38 cellular contexts compared by ENCODE assay signal in the genomic region with DNA sequence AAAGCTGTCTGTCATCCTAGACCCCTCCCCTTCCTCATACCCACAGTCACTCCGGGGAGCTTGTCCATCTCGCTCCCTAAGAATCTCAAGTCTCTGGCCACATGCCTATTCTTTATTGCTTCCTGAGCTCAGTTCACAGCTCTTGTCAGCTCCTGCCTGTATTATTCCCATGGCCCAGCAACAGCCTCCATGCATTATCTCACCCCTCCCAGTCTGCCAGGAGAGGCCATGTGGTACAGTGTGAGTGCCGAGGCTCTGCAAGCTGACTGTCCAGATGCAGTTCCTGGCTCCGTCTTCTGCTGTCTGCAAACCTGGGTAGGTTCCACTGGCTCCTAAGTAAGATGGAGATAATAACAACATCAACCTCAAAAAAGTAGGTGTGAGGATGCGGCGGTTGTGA.
"Had no signal": no experiment of that assay in that cellular context is flagged by ENCODE, and none has a peak within 500 bp of the region (broad histone marks: within the 10 kb centered on the region; RNA-seq: fewer than 3 reads in every experiment).

No MANE protein-coding gene starts in this region.

- ATAC-seq: activated CD8-positive, alpha-beta memory T cell treated with anti-CD3 and anti-CD28 coated beads, Interleukin-2, amount 10 ng/mL, durations not matched to agents 7 days and 5 days; activated naive CD8-positive, alpha-beta T cell treated with anti-CD3 and anti-CD28 coated beads, Interleukin-2, amount 50 U/mL, for 24 hours; PC-3 had no signal

- H3K4me1 ChIP-seq: Peyer's patch, SJSA1 had no signal

- DNase-seq: activated B cell treated with CpG ODN at 0.5 μM for 24 hours; activated CD4-positive, alpha-beta memory T cell treated with anti-CD3 and anti-CD28 coated beads, Interleukin-2, amount 10 ng/mL, durations not matched to agents 7 days and 5 days; activated CD4-positive, alpha-beta T cell treated with anti-CD3 and anti-CD28 coated beads for 4 hours; activated CD4-positive, alpha-beta T cell treated with anti-CD3 and anti-CD28 coated beads, Interleukin-2, amount 50 U/mL, for 1 hour; activated CD4-positive, CD25-positive, alpha-beta regulatory T cell treated with anti-CD3 and anti-CD28 coated beads, Interleukin-2, amount 50 U/mL, for 72 hours; activated CD8-positive, alpha-beta memory T cell treated with anti-CD3 and anti-CD28 coated beads for 24 hours; activated CD8-positive, alpha-beta memory T cell treated with anti-CD3 and anti-CD28 coated beads, Interleukin-2, amount 10 ng/mL, durations not matched to agents 7 days and 5 days; activated CD8-positive, alpha-beta memory T cell treated with anti-CD3 and anti-CD28 coated beads, Interleukin-2, amount 50 U/mL, for 48 hours; activated effector memory CD4-positive, alpha-beta T cell treated with Interleukin-2 at 50 U/mL for 16 hours; activated naive CD4-positive, alpha-beta T cell treated with anti-CD3 and anti-CD28 coated beads, Interleukin-2, amount 10 ng/mL, durations not matched to agents 7 days and 5 days; activated naive CD8-positive, alpha-beta T cell treated with anti-CD3 and anti-CD28 coated beads, Interleukin-2, amount 50 U/mL, for 24 hours; activated T-cell treated with anti-CD3 and anti-CD28 coated beads, Interleukin-2, amount 50 U/mL, for 48 hours; aorta; brain microvascular endothelial cell; central memory CD4-positive, alpha-beta T cell; Kasumi-1; MG63; NCI-H1048; NCI-H1105 treated with DMSO at 0.1 percent for 48 hours; NCI-H1436; NCI-H1694; NCI-H1930; NCI-H2081 treated with DMSO at 0.1 percent for 48 hours; NCI-H2171; NCI-H510A; NCI-H526; NCI-H748 treated with DMSO at 0.1 percent for 48 hours; NK-92 treated with Interleukin-12 subunit alpha and Interleukin-12 subunit beta, amount 100 ng/mL, for 24 hours; PC-3; Peyer's patch; RPMI8226; SHP77 treated with DMSO at 0.1 percent for 48 hours; SW 1271; T-helper 1 cell; T-helper 2 cell; T-helper 9 cell had no signal

- H3K27ac ChIP-seq: brain microvascular endothelial cell, Peyer's patch, SJSA1, VCaP had no signal

- H3K36me3 ChIP-seq: brain microvascular endothelial cell, MG63, Peyer's patch, SJSA1 had no signal

- H3K9me3 ChIP-seq: MG63, Peyer's patch, SJSA1 had no signal

- H3K27me3 ChIP-seq: brain microvascular endothelial cell, MG63, Peyer's patch, SJSA1 had no signal

- H3K4me3 ChIP-seq: MG63, Peyer's patch, SJSA1 had no signal
